22 cellular contexts compared by ENCODE assay signal in the genomic region with DNA sequence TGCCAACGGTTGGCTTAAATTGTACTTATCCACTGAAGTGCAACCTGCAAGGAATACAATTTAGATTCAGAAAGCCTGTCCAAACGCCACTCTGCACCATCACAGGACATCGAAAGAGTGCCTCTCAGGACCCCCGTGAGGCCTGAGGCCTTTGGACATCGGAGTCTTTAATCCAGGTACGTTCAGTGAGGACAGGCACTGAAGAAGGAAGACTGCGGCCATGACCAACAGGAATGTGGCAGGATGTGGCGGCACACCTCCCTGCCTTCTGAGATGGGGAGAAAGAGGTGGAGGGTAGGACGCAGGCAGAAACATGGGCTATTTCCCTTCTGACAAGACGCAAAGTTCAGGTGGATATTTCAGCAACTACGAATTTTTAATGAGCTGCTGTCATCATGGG.
"Had no signal": no experiment of that assay in that cellular context is flagged by ENCODE, and none has a peak within 500 bp of the region (broad histone marks: within the 10 kb centered on the region; RNA-seq: fewer than 3 reads in every experiment).

No MANE protein-coding gene starts in this region.

- FAIRE-seq: HepG2, RCC 7860 had no signal

- ATAC-seq: HepG2 had no signal

- H3K4me3 ChIP-seq: MG63 had no signal

- H3K9me3 ChIP-seq: MG63, SK-N-SH had no signal

- H3K9ac ChIP-seq: SK-N-SH had no signal

- H3K27me3 ChIP-seq: MG63 had no signal

- DNase-seq: IMR-90, Karpas-422, KG1, MG63, NCI-H1092 treated with DMSO at 0.1 percent for 48 hours, NCI-H1436, NCI-H187, NCI-H2029, NCI-H2081 treated with DMSO at 0.1 percent for 48 hours, NCI-H2171, NCI-H226, NCI-H446, NCI-H510A, NCI-H524 treated with DMSO at 0.1 percent for 48 hours, NCI-H69, NCI-H774, RPMI8226, SHP77, SK-N-SH, SW 1271 had no signal
